In genomic region chr22:48714231-48714630, GRCh38 we compare ENCODE assay signal across 18 cellular contexts.
DNase-seq lines count a peak whose midpoint lies in the region; ATAC-seq and TF ChIP-seq lines count a peak whose summit lies in the region.
"Had no signal": no experiment of that assay in that cellular context is flagged by ENCODE, and none has a peak within 500 bp of the region (broad histone marks: within the 10 kb centered on the region; RNA-seq: fewer than 3 reads in every experiment).

No MANE protein-coding gene starts in this region.

- no peaks in the 10 kb centered on the region for H3K36me3 Mint-ChIP-seq in chondrocyte (ENCODE audit: low read depth)

- H3K27me3 ChIP-seq in osteoblast (ENCODE audit: insufficient read depth, low read length) (no peaks in the 10 kb centered on the region), aorta (ENCODE audit: control insufficient read depth in 1 of 2, insufficient read depth in 2 of 2, low read length in 1 of 2) (no peaks in the 10 kb centered on the region)
- H3K27me3 ChIP-seq: BLaER1 had no signal

- H3K9me3 ChIP-seq in osteoblast (ENCODE audit: low read depth, low read length) (no peaks in the 10 kb centered on the region), aorta (ENCODE audit: control insufficient read depth, low read length) (no peaks in the 10 kb centered on the region)

- no peak overlapping the region for H2AFZ ChIP-seq in osteoblast (ENCODE audit: low read length)

- no peaks in the 10 kb centered on the region for H3K27me3 Mint-ChIP-seq in chondrocyte (ENCODE audit: low read depth)

- H3K4me2 ChIP-seq in osteoblast (ENCODE audit: insufficient read depth, low read length), result no peak overlapping the region
- H3K4me2 ChIP-seq: BLaER1 had no signal

- ATAC-seq in Right ventricle myocardium inferior, result no peak
- ATAC-seq in left ventricle myocardium superior, result no peak
- ATAC-seq in aorta (ENCODE audit: low FRiP score), result no peak
- no peak for ATAC-seq in HG03378 (IDR thresholded peaks at IDR 0.05; ENCODE audit: unreplicated experiment)
- ATAC-seq: HCT116, Panc1 had no signal

- peaks cover 14% of the 10 kb centered on the region for H3K4me1 Mint-ChIP-seq in chondrocyte (ENCODE audit: low read depth)

- 95 to 98% methylated on average over 9 of the region's 9 CpGs for WGBS in aorta, 2 donors

- DNase-seq in Right ventricle myocardium inferior (ENCODE audit: missing footprints) (peak; percentile 26), left ventricle myocardium superior (no peak), chondrocyte (ENCODE audit: low spot score) (peak; percentile 82), osteoblast (ENCODE audit: insufficient read length, low spot score, missing footprints) (peak; percentile 80), aorta (peak; percentile 18 to 31), NCI-H2029 treated with DMSO at 0.1 percent for 48 hours (lab: John Stamatoyannopoulos, UW) (no peak)
- DNase-seq: CD4-positive, alpha-beta T cell; NCI-H1048; NCI-H1417; NCI-H1694; NCI-H2081; NCI-H2227 treated with DMSO at 0.1 percent for 48 hours; NCI-H526 treated with DMSO at 0.1 percent for 48 hours had no signal

- H3K79me2 ChIP-seq in osteoblast (ENCODE audit: insufficient read depth, low read length), result no peaks in the 10 kb centered on the region

- H3K27ac ChIP-seq in osteoblast (ENCODE audit: low read depth, low read length) (no peak overlapping the region), aorta (ENCODE audit: low read depth in 1 of 2, low read length in 2 of 2) (no peak overlapping the region)
- H3K27ac ChIP-seq: BLaER1, RWPE1 had no signal

- no peak overlapping the region for H3K4me3 Mint-ChIP-seq in chondrocyte (ENCODE audit: unreplicated experiment)
- H3K4me3 Mint-ChIP-seq: CD4-positive, alpha-beta T cell had no signal

- no peak overlapping the region for H3K4me3 ChIP-seq in osteoblast (ENCODE audit: insufficient read depth, low read length)
- H3K4me3 ChIP-seq in aorta (ENCODE audit: low read length in 2 of 2), result no peak overlapping the region
- H3K4me3 ChIP-seq: BLaER1 had no signal

- no peaks in the 10 kb centered on the region for H3K4me1 ChIP-seq in osteoblast (ENCODE audit: insufficient read depth, low read length)
- no peaks in the 10 kb centered on the region for H3K4me1 ChIP-seq in aorta (ENCODE audit: control insufficient read depth in 1 of 2, insufficient read depth in 2 of 2, low read length in 2 of 2)

- TF ChIP-seq CTCF in chondrocyte (IDR thresholded peaks at IDR 0.05) (no peak), osteoblast (IDR thresholded peaks at IDR 0.05; ENCODE audit: extremely low read depth, low read depth, low read length) (no peak)

- intact Hi-C loops in Right ventricle myocardium inferior (cut with DNase I), result no loop called here
- intact Hi-C loops in left ventricle myocardium superior (cut with micrococcal nuclease), result no loop called here
- intact Hi-C loops in aorta (cut with DNase I), result no loop called here

- peaks cover 9% of the 10 kb centered on the region for H3K9me3 Mint-ChIP-seq in chondrocyte (ENCODE audit: low read depth)

- H3K27ac Mint-ChIP-seq in chondrocyte (ENCODE audit: unreplicated experiment), result no peak overlapping the region
- H3K27ac Mint-ChIP-seq: CD4-positive, alpha-beta T cell had no signal

- H3K36me3 ChIP-seq in osteoblast (ENCODE audit: insufficient read depth, low read length) (no peaks in the 10 kb centered on the region), aorta (ENCODE audit: control insufficient read depth in 1 of 2, insufficient read depth in 2 of 2, low read length in 1 of 2) (no peaks in the 10 kb centered on the region)
- H3K36me3 ChIP-seq: BLaER1 had no signal

- H4K20me1 ChIP-seq in osteoblast (ENCODE audit: insufficient read depth, low read length), result no peaks in the 10 kb centered on the region

Comparison
In these comparisons a context has a peak if more than half of its experiments do, and no peak if none do; other contexts are left out.
1. DNase-seq: peak in Right ventricle myocardium inferior (single experiment), chondrocyte (single experiment), osteoblast (single experiment) and aorta (2 of 2); none in left ventricle myocardium superior (single experiment) and NCI-H2029 treated with DMSO at 0.1 percent for 48 hours (single experiment).